Comparison of ENCODE assay signal across 25 cellular contexts in genomic region chr17:50538549-50539410, GRCh38. TPM values are rescaled to one million over a fixed set of nuclear protein-coding genes. Genes with fewer than 3 reads are reported as not detected.
DNase-seq lines count a peak whose midpoint lies in the region; ATAC-seq and TF ChIP-seq lines count a peak whose summit lies in the region.
"Had no signal": no experiment of that assay in that cellular context is flagged by ENCODE, and none has a peak within 500 bp of the region (broad histone marks: within the 10 kb centered on the region; RNA-seq: fewer than 3 reads in every experiment).

No MANE protein-coding gene starts in this region.

- H4K8ac ChIP-seq in mesenchymal stem cell (ENCODE audit: low read length), result no peak overlapping the region

- no peak overlapping the region for H2BK5ac ChIP-seq in mesenchymal stem cell (ENCODE audit: low read depth, low read length, poor library complexity, severe bottlenecking)

- H2BK12ac ChIP-seq in mesenchymal stem cell (ENCODE audit: low read length in 2 of 2), result peak overlapping the region in 1 of 2 experiments; percentile 57

- H2BK120ac ChIP-seq in mesenchymal stem cell (ENCODE audit: low read depth, low read length), result no peak overlapping the region

- no peak overlapping the region for H2AFZ ChIP-seq in mesenchymal stem cell (ENCODE audit: low read depth, low read length)

- H3K9me3 Mint-ChIP-seq in nephron progenitor cell, result no peaks in the 10 kb centered on the region
- no peaks in the 10 kb centered on the region for H3K9me3 Mint-ChIP-seq in activated naive CD8-positive, alpha-beta T cell treated with anti-CD3 and anti-CD28 coated beads for 36 hours
- H3K9me3 Mint-ChIP-seq: activated T-cell treated with anti-CD3 and anti-CD28 coated beads, Interleukin-2, amount 50 U/mL, for 4 hours had no signal

- H2BK15ac ChIP-seq in mesenchymal stem cell (ENCODE audit: low read depth, poor library complexity, severe bottlenecking), result no peak overlapping the region

- intact Hi-C loops in colonic mucosa (cut with DNase I), result loop anchor here (5.0 kb wide), 1 partner anchor 56 kb away; no protein-coding TSS in a partner anchor

- H3K4ac ChIP-seq in mesenchymal stem cell (ENCODE audit: low read depth in 1 of 2, low read length in 2 of 2), result no peak overlapping the region

- H3K27me3 ChIP-seq in colonic mucosa (no peaks in the 10 kb centered on the region), mesenchymal stem cell (ENCODE audit: control insufficient read depth in 1 of 2, insufficient read depth in 1 of 2, low read length in 2 of 2) (peaks cover 1 to 21% of the 10 kb centered on the region in 2 experiments)

- H3K9ac ChIP-seq in colonic mucosa (ENCODE audit: low read depth in 2 of 2, low read length in 2 of 2) (peak overlapping the region in 1 of 2 donors; percentile 89), mesenchymal stem cell (ENCODE audit: low read length) (no peak overlapping the region)

- H3K36me3 ChIP-seq in HEK293 (ENCODE audit: control insufficient read depth in 2 of 2, insufficient read depth in 1 of 2, low read length in 2 of 2) (no peaks in the 10 kb centered on the region), colonic mucosa (no peaks in the 10 kb centered on the region), mesenchymal stem cell (ENCODE audit: control insufficient read depth in 1 of 2, insufficient read depth in 2 of 2, low read depth in 1 of 2, low read length in 2 of 2) (peaks cover 0 to 3% of the 10 kb centered on the region in 2 experiments)

- no peak overlapping the region for H3K18ac ChIP-seq in mesenchymal stem cell (ENCODE audit: low read depth in 1 of 2, low read length in 2 of 2)

- H3K27me3 Mint-ChIP-seq in nephron progenitor cell (ENCODE audit: low read depth, poor library complexity), result peaks cover 35% of the 10 kb centered on the region
- H3K27me3 Mint-ChIP-seq in activated naive CD8-positive, alpha-beta T cell treated with anti-CD3 and anti-CD28 coated beads for 36 hours, result peaks cover 14% of the 10 kb centered on the region

- no peak overlapping the region for H3K4me2 ChIP-seq in mesenchymal stem cell (ENCODE audit: low read length, poor library complexity, severe bottlenecking)

- H3K4me3 Mint-ChIP-seq in nephron progenitor cell, result no peak overlapping the region
- H3K4me3 Mint-ChIP-seq in activated naive CD8-positive, alpha-beta T cell treated with anti-CD3 and anti-CD28 coated beads for 36 hours, result no peak overlapping the region
- H3K4me3 Mint-ChIP-seq: activated T-cell treated with anti-CD3 and anti-CD28 coated beads, Interleukin-2, amount 50 U/mL, for 4 hours; CD14-positive monocyte had no signal

- CTCF ChIA-PET in HEK293 (lab: Yijun Ruan, JAX), result interaction anchor here (0.9 to 1.7 kb wide), 2 partner anchors 55 to 92 kb away, joined by 4 read pairs; no protein-coding TSS in a partner anchor

- H3K23ac ChIP-seq in mesenchymal stem cell (ENCODE audit: low read length in 2 of 2), result no peak overlapping the region

- H3K9me3 ChIP-seq in HEK293 (ENCODE audit: control insufficient read depth, insufficient read depth, low read depth, low read length), result no peaks in the 10 kb centered on the region
- no peaks in the 10 kb centered on the region for H3K9me3 ChIP-seq in colonic mucosa
- H3K9me3 ChIP-seq in mesenchymal stem cell (ENCODE audit: control insufficient read depth, low read length), result no peaks in the 10 kb centered on the region

- peak overlapping the region in 1 of 2 experiments; percentile 37 for H3K14ac ChIP-seq in mesenchymal stem cell (ENCODE audit: low read length in 2 of 2)

- peak overlapping the region; percentile 100 for H3K27ac ChIP-seq in 22Rv1
- H3K27ac ChIP-seq in HEK293 (ENCODE audit: extremely low read depth, low read depth, low read length), result no peak overlapping the region
- no peak overlapping the region for H3K27ac ChIP-seq in colonic mucosa
- no peak overlapping the region for H3K27ac ChIP-seq in mesenchymal stem cell (ENCODE audit: low read length, poor library complexity, severe bottlenecking)

- no peaks in the 10 kb centered on the region for H3K79me1 ChIP-seq in mesenchymal stem cell (replicated peaks; ENCODE audit: low read length, poor library complexity, severe bottlenecking)

- H3K4me1 Mint-ChIP-seq in nephron progenitor cell, result peaks cover 71% of the 10 kb centered on the region
- H3K4me1 Mint-ChIP-seq in activated naive CD8-positive, alpha-beta T cell treated with anti-CD3 and anti-CD28 coated beads for 36 hours, result peaks cover 19% of the 10 kb centered on the region

- no peak for ATAC-seq in HG02798 (IDR thresholded peaks at IDR 0.05; ENCODE audit: poor library complexity, unreplicated experiment)
- ATAC-seq: activated T-cell treated with anti-CD3 and anti-CD28 coated beads, Interleukin-2, amount 50 U/mL, for 4 hours had no signal

- no peak for TF ChIP-seq CTCF in 22Rv1 (IDR thresholded peaks at IDR 0.05)
- TF ChIP-seq CTCF in HEK293 (tag by site-specific recombination; IDR thresholded peaks at IDR 0.05), result no peak
- TF ChIP-seq CTCF in colonic mucosa (IDR thresholded peaks at IDR 0.05), result no peak
- TF ChIP-seq CTCF in nephron progenitor cell (IDR thresholded peaks at IDR 0.05), result no peak

- no peak overlapping the region for H3K4me3 ChIP-seq in HEK293 (ENCODE audit: low read depth, low read length)
- H3K4me3 ChIP-seq in colonic mucosa, result no peak overlapping the region
- no peak overlapping the region for H3K4me3 ChIP-seq in mesenchymal stem cell (ENCODE audit: insufficient read depth in 1 of 2, low read depth in 1 of 2, low read length in 2 of 2)
- H3K4me3 ChIP-seq: skin epidermis had no signal

- peak overlapping the region; percentile 81 for H3K27ac Mint-ChIP-seq in nephron progenitor cell
- H3K27ac Mint-ChIP-seq in activated naive CD8-positive, alpha-beta T cell treated with anti-CD3 and anti-CD28 coated beads for 36 hours, result no peak overlapping the region

- DNase-seq in colonic mucosa (peak; percentile 49), nephron progenitor cell (no peak), mesenchymal stem cell (no peak)
- DNase-seq in activated naive CD8-positive, alpha-beta T cell treated with anti-CD3 and anti-CD28 coated beads for 36 hours, result no peak
- DNase-seq: activated CD4-positive, CD25-positive, alpha-beta regulatory T cell treated with anti-CD3 and anti-CD28 coated beads, Interleukin-2, amount 50 U/mL, for 72 hours; activated naive CD4-positive, alpha-beta T cell; activated T-cell treated with anti-CD3 and anti-CD28 coated beads, Interleukin-2, amount 50 U/mL, for 4 hours; cortex of kidney; HCEC 1CT; MM.1S; NCI-H1417 treated with DMSO at 0.1 percent for 48 hours; NCI-H510A treated with DMSO at 0.1 percent for 48 hours; NK-92 treated with Interleukin-12 subunit alpha and Interleukin-12 subunit beta, amount 100 ng/mL, for 24 hours; occipital lobe; stimulated activated CD4-positive, alpha-beta T cell treated with anti-CD3 and anti-CD28 coated beads, Interleukin-1b, Interleukin-23, amount 100 ng/mL, for 48 hours had no signal

- 79% methylated on average over 20 of the region's 20 CpGs for WGBS in mesenchymal stem cell

- H3K4me1 ChIP-seq in HEK293 (ENCODE audit: control insufficient read depth, insufficient read depth, low read length), result peaks cover 9% of the 10 kb centered on the region
- H3K4me1 ChIP-seq in colonic mucosa, result peaks cover 23% of the 10 kb centered on the region
- H3K4me1 ChIP-seq in mesenchymal stem cell (ENCODE audit: control insufficient read depth, insufficient read depth, low read depth, low read length), result peaks cover 29% of the 10 kb centered on the region

- H2AK5ac ChIP-seq in mesenchymal stem cell (ENCODE audit: low read length, severe bottlenecking), result no peak overlapping the region

- no peaks in the 10 kb centered on the region for H3K36me3 Mint-ChIP-seq in nephron progenitor cell (ENCODE audit: low read depth)
- H3K36me3 Mint-ChIP-seq in activated naive CD8-positive, alpha-beta T cell treated with anti-CD3 and anti-CD28 coated beads for 36 hours, result no peaks in the 10 kb centered on the region
- H3K36me3 Mint-ChIP-seq: CD14-positive monocyte had no signal

- POLR2A ChIA-PET in HEK293 (lab: Yijun Ruan, JAX), result interaction anchor here (0.7 kb wide), 1 partner anchor 615 kb away, joined by 4 read pairs; no protein-coding TSS in a partner anchor

- H4K91ac ChIP-seq in mesenchymal stem cell (ENCODE audit: low read length), result no peak overlapping the region

TF ChIP-seq in HEK293, 187 proteins besides CTCF, POLR2A, EP300 and RAD21 (continues in another document):
- TF ChIP-seq ZNF510 (tag by site-specific recombination; IDR thresholded peaks at IDR 0.05; ENCODE audit: insufficient replicate concordance) (no peak), KLF9 (tag by site-specific recombination; IDR thresholded peaks at IDR 0.05; ENCODE audit: low read depth) (peak; percentile 71), ZNF747 (tag by site-specific recombination; IDR thresholded peaks at IDR 0.05) (no peak), ZNF600 (tag by site-specific recombination; IDR thresholded peaks at IDR 0.05) (peak; percentile 35; the same call in 1 of the 2 replicates), ZNF585B (tag by site-specific recombination; IDR thresholded peaks at IDR 0.05) (no peak), ZIC2 (tag by site-specific recombination; IDR thresholded peaks at IDR 0.05) (peak; percentile 10; the same call in 1 of the 2 replicates), ZNF404 (tag by site-specific recombination; IDR thresholded peaks at IDR 0.05) (no peak)

RNA-seq across cellular contexts. Expression of gene EPN3, which starts 6.2 kb away (rescaled TPM):
- 10 to 100 TPM; 18.3 to 79.8 TPM for total RNA-seq in colonic mucosa
- 0.01 TPM for polyA plus RNA-seq in mesenchymal stem cell (2013, experiment 1 of 2)
- polyA plus RNA-seq in mesenchymal stem cell (2013, experiment 2 of 2), result not detected
- not detected for total RNA-seq in activated naive CD8-positive, alpha-beta T cell treated with anti-CD3 and anti-CD28 coated beads for 36 hours
- total RNA-seq: lung microvascular endothelial cell, subcutaneous adipose tissue had no signal
- polyA plus RNA-seq: AG04450, CD14-positive monocyte had no signal

RNA-seq across cellular contexts. Expression of gene SPATA20, which starts 8.2 kb away (rescaled TPM):
- 10 to 100 TPM; 41.6 to 53.1 TPM for total RNA-seq in colonic mucosa
- 36.6 TPM for polyA plus RNA-seq in mesenchymal stem cell (2013, experiment 1 of 2)
- 37.2 TPM for polyA plus RNA-seq in mesenchymal stem cell (2013, experiment 2 of 2)
- 10 to 100 TPM; 32.4 to 36.3 TPM for total RNA-seq in activated naive CD8-positive, alpha-beta T cell treated with anti-CD3 and anti-CD28 coated beads for 36 hours

RNA-seq across cellular contexts. Expression of gene CACNA1G, which starts 21.7 kb away (rescaled TPM):
- under 1 TPM; 0.07 to 0.19 TPM for total RNA-seq in colonic mucosa
- polyA plus RNA-seq in mesenchymal stem cell (2013, experiment 1 of 2), result 0.01 TPM
- 0.01 TPM for polyA plus RNA-seq in mesenchymal stem cell (2013, experiment 2 of 2)
- total RNA-seq in activated naive CD8-positive, alpha-beta T cell treated with anti-CD3 and anti-CD28 coated beads for 36 hours, result under 1 TPM in 1 of 2 experiments, not detected in 1; 0.06 TPM
- total RNA-seq: bronchial epithelial cell, glomerular endothelial cell, lung microvascular endothelial cell had no signal
- polyA plus RNA-seq: CD14-positive monocyte had no signal

RNA-seq across cellular contexts. Expression of gene MYCBPAP, which starts 30.5 kb away (rescaled TPM):
- total RNA-seq in colonic mucosa, result 1 to 10 TPM in 1 of 2 donors, under 1 TPM in 1; 0.56 to 2.8 TPM
- 0.23 TPM for polyA plus RNA-seq in mesenchymal stem cell (2013, experiment 1 of 2)
- 0.03 TPM for polyA plus RNA-seq in mesenchymal stem cell (2013, experiment 2 of 2)
- 1 to 10 TPM in 1 of 2 experiments, under 1 TPM in 1; 0.56 to 1.1 TPM for total RNA-seq in activated naive CD8-positive, alpha-beta T cell treated with anti-CD3 and anti-CD28 coated beads for 36 hours
- polyA plus RNA-seq: CD14-positive monocyte had no signal

Comparison
In these comparisons a context has a peak if more than half of its experiments do, and no peak if none do; other contexts are left out.
1. RNA of gene EPN3, which starts 6.2 kb away (total RNA-seq): 18.3 to 79.8 TPM in colonic mucosa; not detected in activated naive CD8-positive, alpha-beta T cell treated with anti-CD3 and anti-CD28 coated beads for 36 hours; every median in the first group is over 10 times any median in the second.